Comparison of ENCODE assay signal across 1 cellular context in the genomic region with DNA sequence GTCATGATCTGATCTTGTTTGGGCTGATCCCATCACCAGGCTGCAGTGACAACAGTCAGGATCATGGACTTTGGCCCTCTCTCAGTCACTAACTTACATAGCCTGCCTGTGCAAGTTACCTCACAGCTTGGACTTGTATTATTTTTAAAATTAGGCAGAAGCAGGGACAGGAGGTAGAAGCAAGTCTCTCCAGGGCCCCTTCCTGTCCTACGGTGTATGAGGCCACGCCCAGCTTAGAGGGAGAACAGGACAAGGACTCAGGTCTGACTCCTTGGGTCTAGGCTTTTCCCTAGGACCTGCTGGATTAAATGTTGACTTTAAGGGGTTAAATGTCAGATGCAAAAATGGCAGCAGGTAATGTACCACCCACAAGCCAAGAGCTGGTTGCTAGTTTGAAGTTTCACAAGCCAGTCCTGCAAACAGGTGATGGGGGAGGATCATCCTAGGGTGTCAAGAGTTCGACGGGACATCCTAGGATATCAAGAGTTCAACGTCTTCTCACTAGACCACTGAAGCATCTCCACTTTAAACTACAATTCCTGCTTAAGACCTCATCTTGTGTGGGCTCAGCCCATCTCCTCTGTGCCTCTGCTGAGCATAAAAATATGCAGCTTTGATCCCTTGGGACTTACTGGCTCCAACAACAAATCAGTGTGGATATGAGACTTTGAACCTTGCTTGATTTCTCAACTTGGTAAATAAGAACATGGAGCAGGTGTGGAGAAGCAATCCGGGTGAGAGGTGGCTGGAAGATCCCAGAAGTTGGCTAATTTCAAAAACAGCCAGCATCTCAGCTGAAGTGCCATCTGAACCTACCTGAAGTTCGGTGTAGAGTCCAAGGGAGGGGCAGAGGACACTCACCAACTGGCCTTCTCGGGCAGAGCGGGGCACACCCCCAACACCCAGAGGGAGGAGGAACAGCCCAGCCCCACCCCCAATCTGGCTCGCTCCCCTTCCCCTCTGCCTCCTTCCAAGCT.
A peak's percentile ranks its signal among the peaks of the same experiment; 100 is the strongest.
TF ChIP-seq lines count a peak whose summit lies in the region.

No MANE protein-coding gene starts in this region.

TF ChIP-seq in HepG2, 621 proteins besides CTCF, POLR2A, EP300 and RAD21 (continued from another document and continues in another):
- TF ChIP-seq AFF4 (CRISPR knock-in tag; IDR thresholded peaks at IDR 0.05) (0 out of 2 replicates have a peak, but pooled peaks have one; percentile 27), ZNF160 (CRISPR knock-in tag; IDR thresholded peaks at IDR 0.05) (no peak), IKZF1 (IDR thresholded peaks at IDR 0.05) (no peak), CHCHD3 (CRISPR knock-in tag; IDR thresholded peaks at IDR 0.05) (0 out of 2 replicates have a peak, but pooled peaks have one; percentile 43), ZNF724P (CRISPR knock-in tag; IDR thresholded peaks at IDR 0.05; ENCODE audit: borderline replicate concordance) (peak; percentile 66), ZNF543 (CRISPR knock-in tag; IDR thresholded peaks at IDR 0.05) (peak; percentile 66; the same call in 1 of the 2 replicates), ZNF567 (CRISPR knock-in tag; IDR thresholded peaks at IDR 0.05; ENCODE audit: borderline replicate concordance) (no peak), ZFP36L2 (CRISPR knock-in tag; IDR thresholded peaks at IDR 0.05) (no peak), ZNF343 (CRISPR knock-in tag; IDR thresholded peaks at IDR 0.05) (no peak), ZNF337 (CRISPR knock-in tag; IDR thresholded peaks at IDR 0.05; ENCODE audit: borderline replicate concordance, low read depth) (no peak), ZNF12 (CRISPR knock-in tag; IDR thresholded peaks at IDR 0.05) (peak; percentile 67; the same call in 1 of the 2 replicates), ATF7 (IDR thresholded peaks at IDR 0.05) (no peak), ATF7 (CRISPR knock-in tag; IDR thresholded peaks at IDR 0.05) (peak; percentile 65; the same call in 1 of the 2 replicates), MEF2D (CRISPR knock-in tag; IDR thresholded peaks at IDR 0.05) (no peak; the same call in 1 of the 2 replicates), ZNF234 (CRISPR knock-in tag; conservative IDR thresholded peaks at IDR 0.05) (no peak), ZNF501 (CRISPR knock-in tag; IDR thresholded peaks at IDR 0.05) (peak; percentile 76), ZNF329 (CRISPR knock-in tag; IDR thresholded peaks at IDR 0.05; ENCODE audit: low read depth) (0 out of 2 replicates have a peak, but pooled peaks have one; percentile 27), HES4 (CRISPR knock-in tag; IDR thresholded peaks at IDR 0.05; ENCODE audit: borderline replicate concordance) (no peak), ZNF563 (CRISPR knock-in tag; IDR thresholded peaks at IDR 0.05) (no peak), ZNF589 (CRISPR knock-in tag; conservative IDR thresholded peaks at IDR 0.05) (no peak), GATAD2A (CRISPR knock-in tag; IDR thresholded peaks at IDR 0.05) (peak; percentile 99), CAMTA2 (CRISPR knock-in tag; IDR thresholded peaks at IDR 0.05; ENCODE audit: borderline replicate concordance) (no peak), ZNF362 (CRISPR knock-in tag; IDR thresholded peaks at IDR 0.05; ENCODE audit: borderline replicate concordance) (no peak), RARA (CRISPR knock-in tag; IDR thresholded peaks at IDR 0.05) (peak; percentile 79; the same call in 1 of the 2 replicates), KMT2B (CRISPR knock-in tag; IDR thresholded peaks at IDR 0.05) (0 out of 2 replicates have a peak, but pooled peaks have one; percentile 8), BORCS8-MEF2B (CRISPR knock-in tag; IDR thresholded peaks at IDR 0.05) (peak; percentile 40; the same call in 1 of the 2 replicates), ZNF703 (CRISPR knock-in tag; IDR thresholded peaks at IDR 0.05; ENCODE audit: borderline replicate concordance) (no peak), MAFF (IDR thresholded peaks at IDR 0.05; ENCODE audit: low read depth, low read length) (no peak), MED8 (CRISPR knock-in tag; IDR thresholded peaks at IDR 0.05; ENCODE audit: insufficient replicate concordance) (no peak), BHLHE40 (IDR thresholded peaks at IDR 0.05; ENCODE audit: low read length) (peak; percentile 61), ZNF780A (CRISPR knock-in tag; IDR thresholded peaks at IDR 0.05) (no peak), ZSCAN31 (CRISPR knock-in tag; IDR thresholded peaks at IDR 0.05; ENCODE audit: low read depth) (peak; percentile 87)
- TF ChIP-seq, protein P1, sequence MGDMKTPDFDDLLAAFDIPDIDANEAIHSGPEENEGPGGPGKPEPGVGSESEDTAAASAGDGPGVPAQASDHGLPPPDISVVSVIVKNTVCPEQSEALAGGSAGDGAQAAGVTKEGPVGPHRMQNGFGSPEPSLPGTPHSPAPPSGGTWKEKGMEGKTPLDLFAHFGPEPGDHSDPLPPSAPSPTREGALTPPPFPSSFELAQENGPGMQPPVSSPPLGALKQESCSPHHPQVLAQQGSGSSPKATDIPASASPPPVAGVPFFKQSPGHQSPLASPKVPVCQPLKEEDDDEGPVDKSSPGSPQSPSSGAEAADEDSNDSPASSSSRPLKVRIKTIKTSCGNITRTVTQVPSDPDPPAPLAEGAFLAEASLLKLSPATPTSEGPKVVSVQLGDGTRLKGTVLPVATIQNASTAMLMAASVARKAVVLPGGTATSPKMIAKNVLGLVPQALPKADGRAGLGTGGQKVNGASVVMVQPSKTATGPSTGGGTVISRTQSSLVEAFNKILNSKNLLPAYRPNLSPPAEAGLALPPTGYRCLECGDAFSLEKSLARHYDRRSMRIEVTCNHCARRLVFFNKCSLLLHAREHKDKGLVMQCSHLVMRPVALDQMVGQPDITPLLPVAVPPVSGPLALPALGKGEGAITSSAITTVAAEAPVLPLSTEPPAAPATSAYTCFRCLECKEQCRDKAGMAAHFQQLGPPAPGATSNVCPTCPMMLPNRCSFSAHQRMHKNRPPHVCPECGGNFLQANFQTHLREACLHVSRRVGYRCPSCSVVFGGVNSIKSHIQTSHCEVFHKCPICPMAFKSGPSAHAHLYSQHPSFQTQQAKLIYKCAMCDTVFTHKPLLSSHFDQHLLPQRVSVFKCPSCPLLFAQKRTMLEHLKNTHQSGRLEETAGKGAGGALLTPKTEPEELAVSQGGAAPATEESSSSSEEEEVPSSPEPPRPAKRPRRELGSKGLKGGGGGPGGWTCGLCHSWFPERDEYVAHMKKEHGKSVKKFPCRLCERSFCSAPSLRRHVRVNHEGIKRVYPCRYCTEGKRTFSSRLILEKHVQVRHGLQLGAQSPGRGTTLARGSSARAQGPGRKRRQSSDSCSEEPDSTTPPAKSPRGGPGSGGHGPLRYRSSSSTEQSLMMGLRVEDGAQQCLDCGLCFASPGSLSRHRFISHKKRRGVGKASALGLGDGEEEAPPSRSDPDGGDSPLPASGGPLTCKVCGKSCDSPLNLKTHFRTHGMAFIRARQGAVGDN (CRISPR knock-in tag; IDR thresholded peaks at IDR 0.05), result peak; percentile 81
- TF ChIP-seq, protein P2, sequence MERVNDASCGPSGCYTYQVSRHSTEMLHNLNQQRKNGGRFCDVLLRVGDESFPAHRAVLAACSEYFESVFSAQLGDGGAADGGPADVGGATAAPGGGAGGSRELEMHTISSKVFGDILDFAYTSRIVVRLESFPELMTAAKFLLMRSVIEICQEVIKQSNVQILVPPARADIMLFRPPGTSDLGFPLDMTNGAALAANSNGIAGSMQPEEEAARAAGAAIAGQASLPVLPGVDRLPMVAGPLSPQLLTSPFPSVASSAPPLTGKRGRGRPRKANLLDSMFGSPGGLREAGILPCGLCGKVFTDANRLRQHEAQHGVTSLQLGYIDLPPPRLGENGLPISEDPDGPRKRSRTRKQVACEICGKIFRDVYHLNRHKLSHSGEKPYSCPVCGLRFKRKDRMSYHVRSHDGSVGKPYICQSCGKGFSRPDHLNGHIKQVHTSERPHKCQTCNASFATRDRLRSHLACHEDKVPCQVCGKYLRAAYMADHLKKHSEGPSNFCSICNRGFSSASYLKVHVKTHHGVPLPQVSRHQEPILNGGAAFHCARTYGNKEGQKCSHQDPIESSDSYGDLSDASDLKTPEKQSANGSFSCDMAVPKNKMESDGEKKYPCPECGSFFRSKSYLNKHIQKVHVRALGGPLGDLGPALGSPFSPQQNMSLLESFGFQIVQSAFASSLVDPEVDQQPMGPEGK (CRISPR knock-in tag; IDR thresholded peaks at IDR 0.05), result peak; percentile 67
- TF ChIP-seq, protein P3, sequence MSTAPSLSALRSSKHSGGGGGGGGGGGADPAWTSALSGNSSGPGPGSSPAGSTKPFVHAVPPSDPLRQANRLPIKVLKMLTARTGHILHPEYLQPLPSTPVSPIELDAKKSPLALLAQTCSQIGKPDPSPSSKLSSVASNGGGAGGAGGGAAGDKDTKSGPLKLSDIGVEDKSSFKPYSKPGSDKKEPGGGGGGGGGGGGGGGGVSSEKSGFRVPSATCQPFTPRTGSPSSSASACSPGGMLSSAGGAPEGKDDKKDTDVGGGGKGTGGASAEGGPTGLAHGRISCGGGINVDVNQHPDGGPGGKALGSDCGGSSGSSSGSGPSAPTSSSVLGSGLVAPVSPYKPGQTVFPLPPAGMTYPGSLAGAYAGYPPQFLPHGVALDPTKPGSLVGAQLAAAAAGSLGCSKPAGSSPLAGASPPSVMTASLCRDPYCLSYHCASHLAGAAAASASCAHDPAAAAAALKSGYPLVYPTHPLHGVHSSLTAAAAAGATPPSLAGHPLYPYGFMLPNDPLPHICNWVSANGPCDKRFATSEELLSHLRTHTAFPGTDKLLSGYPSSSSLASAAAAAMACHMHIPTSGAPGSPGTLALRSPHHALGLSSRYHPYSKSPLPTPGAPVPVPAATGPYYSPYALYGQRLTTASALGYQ (CRISPR knock-in tag; IDR thresholded peaks at IDR 0.05), result peak; percentile 91
- TF ChIP-seq, protein P4, sequence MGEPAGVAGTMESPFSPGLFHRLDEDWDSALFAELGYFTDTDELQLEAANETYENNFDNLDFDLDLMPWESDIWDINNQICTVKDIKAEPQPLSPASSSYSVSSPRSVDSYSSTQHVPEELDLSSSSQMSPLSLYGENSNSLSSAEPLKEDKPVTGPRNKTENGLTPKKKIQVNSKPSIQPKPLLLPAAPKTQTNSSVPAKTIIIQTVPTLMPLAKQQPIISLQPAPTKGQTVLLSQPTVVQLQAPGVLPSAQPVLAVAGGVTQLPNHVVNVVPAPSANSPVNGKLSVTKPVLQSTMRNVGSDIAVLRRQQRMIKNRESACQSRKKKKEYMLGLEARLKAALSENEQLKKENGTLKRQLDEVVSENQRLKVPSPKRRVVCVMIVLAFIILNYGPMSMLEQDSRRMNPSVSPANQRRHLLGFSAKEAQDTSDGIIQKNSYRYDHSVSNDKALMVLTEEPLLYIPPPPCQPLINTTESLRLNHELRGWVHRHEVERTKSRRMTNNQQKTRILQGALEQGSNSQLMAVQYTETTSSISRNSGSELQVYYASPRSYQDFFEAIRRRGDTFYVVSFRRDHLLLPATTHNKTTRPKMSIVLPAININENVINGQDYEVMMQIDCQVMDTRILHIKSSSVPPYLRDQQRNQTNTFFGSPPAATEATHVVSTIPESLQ (CRISPR knock-in tag; conservative IDR thresholded peaks at IDR 0.05), result 0 out of 2 replicates have a peak, but pooled peaks have one; percentile 36
- TF ChIP-seq, protein P5, sequence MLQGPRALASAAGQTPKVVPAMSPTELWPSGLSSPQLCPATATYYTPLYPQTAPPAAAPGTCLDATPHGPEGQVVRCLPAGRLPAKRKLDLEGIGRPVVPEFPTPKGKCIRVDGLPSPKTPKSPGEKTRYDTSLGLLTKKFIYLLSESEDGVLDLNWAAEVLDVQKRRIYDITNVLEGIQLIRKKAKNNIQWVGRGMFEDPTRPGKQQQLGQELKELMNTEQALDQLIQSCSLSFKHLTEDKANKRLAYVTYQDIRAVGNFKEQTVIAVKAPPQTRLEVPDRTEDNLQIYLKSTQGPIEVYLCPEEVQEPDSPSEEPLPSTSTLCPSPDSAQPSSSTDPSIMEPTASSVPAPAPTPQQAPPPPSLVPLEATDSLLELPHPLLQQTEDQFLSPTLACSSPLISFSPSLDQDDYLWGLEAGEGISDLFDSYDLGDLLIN (CRISPR knock-in tag; IDR thresholded peaks at IDR 0.05; ENCODE audit: borderline replicate concordance), result no peak
- TF ChIP-seq, protein P6, sequence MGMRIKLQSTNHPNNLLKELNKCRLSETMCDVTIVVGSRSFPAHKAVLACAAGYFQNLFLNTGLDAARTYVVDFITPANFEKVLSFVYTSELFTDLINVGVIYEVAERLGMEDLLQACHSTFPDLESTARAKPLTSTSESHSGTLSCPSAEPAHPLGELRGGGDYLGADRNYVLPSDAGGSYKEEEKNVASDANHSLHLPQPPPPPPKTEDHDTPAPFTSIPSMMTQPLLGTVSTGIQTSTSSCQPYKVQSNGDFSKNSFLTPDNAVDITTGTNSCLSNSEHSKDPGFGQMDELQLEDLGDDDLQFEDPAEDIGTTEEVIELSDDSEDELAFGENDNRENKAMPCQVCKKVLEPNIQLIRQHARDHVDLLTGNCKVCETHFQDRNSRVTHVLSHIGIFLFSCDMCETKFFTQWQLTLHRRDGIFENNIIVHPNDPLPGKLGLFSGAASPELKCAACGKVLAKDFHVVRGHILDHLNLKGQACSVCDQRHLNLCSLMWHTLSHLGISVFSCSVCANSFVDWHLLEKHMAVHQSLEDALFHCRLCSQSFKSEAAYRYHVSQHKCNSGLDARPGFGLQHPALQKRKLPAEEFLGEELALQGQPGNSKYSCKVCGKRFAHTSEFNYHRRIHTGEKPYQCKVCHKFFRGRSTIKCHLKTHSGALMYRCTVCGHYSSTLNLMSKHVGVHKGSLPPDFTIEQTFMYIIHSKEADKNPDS (CRISPR knock-in tag; IDR thresholded peaks at IDR 0.05), result no peak; the same call in 1 of the 2 replicates
